1 cellular context compared by ENCODE assay signal in genomic region chr3:196127308-196128040, GRCh38.
TF ChIP-seq lines count a peak whose summit lies in the region.

No MANE protein-coding gene starts in this region.

TF ChIP-seq in K562, 482 proteins besides CTCF, POLR2A, EP300 and RAD21 (continued from another document and continues in another):
- no peak for TF ChIP-seq CREB5 (CRISPR knock-in tag; IDR thresholded peaks at IDR 0.05)
- TF ChIP-seq, protein P1, sequence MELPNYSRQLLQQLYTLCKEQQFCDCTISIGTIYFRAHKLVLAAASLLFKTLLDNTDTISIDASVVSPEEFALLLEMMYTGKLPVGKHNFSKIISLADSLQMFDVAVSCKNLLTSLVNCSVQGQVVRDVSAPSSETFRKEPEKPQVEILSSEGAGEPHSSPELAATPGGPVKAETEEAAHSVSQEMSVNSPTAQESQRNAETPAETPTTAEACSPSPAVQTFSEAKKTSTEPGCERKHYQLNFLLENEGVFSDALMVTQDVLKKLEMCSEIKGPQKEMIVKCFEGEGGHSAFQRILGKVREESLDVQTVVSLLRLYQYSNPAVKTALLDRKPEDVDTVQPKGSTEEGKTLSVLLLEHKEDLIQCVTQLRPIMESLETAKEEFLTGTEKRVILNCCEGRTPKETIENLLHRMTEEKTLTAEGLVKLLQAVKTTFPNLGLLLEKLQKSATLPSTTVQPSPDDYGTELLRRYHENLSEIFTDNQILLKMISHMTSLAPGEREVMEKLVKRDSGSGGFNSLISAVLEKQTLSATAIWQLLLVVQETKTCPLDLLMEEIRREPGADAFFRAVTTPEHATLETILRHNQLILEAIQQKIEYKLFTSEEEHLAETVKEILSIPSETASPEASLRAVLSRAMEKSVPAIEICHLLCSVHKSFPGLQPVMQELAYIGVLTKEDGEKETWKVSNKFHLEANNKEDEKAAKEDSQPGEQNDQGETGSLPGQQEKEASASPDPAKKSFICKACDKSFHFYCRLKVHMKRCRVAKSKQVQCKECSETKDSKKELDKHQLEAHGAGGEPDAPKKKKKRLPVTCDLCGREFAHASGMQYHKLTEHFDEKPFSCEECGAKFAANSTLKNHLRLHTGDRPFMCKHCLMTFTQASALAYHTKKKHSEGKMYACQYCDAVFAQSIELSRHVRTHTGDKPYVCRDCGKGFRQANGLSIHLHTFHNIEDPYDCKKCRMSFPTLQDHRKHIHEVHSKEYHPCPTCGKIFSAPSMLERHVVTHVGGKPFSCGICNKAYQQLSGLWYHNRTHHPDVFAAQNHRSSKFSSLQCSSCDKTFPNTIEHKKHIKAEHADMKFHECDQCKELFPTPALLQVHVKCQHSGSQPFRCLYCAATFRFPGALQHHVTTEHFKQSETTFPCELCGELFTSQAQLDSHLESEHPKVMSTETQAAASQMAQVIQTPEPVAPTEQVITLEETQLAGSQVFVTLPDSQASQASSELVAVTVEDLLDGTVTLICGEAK (IDR thresholded peaks at IDR 0.05), result peak; percentile 50
- TF ChIP-seq, protein P1 (CRISPR knock-in tag; IDR thresholded peaks at IDR 0.05), result no peak
- TF ChIP-seq, protein P2, sequence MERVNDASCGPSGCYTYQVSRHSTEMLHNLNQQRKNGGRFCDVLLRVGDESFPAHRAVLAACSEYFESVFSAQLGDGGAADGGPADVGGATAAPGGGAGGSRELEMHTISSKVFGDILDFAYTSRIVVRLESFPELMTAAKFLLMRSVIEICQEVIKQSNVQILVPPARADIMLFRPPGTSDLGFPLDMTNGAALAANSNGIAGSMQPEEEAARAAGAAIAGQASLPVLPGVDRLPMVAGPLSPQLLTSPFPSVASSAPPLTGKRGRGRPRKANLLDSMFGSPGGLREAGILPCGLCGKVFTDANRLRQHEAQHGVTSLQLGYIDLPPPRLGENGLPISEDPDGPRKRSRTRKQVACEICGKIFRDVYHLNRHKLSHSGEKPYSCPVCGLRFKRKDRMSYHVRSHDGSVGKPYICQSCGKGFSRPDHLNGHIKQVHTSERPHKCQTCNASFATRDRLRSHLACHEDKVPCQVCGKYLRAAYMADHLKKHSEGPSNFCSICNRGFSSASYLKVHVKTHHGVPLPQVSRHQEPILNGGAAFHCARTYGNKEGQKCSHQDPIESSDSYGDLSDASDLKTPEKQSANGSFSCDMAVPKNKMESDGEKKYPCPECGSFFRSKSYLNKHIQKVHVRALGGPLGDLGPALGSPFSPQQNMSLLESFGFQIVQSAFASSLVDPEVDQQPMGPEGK (CRISPR knock-in tag; IDR thresholded peaks at IDR 0.05; ENCODE audit: borderline replicate concordance), result no peak
- peak; percentile 45; the same call in 1 of the 2 replicates for TF ChIP-seq SUPT5H (IDR thresholded peaks at IDR 0.05)
- TF ChIP-seq MLLT1 (IDR thresholded peaks at IDR 0.05), result no peak; a peak in 2 of 4 replicates
- TF ChIP-seq, protein P3, sequence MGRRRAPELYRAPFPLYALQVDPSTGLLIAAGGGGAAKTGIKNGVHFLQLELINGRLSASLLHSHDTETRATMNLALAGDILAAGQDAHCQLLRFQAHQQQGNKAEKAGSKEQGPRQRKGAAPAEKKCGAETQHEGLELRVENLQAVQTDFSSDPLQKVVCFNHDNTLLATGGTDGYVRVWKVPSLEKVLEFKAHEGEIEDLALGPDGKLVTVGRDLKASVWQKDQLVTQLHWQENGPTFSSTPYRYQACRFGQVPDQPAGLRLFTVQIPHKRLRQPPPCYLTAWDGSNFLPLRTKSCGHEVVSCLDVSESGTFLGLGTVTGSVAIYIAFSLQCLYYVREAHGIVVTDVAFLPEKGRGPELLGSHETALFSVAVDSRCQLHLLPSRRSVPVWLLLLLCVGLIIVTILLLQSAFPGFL (CRISPR knock-in tag; IDR thresholded peaks at IDR 0.05), result 0 out of 2 replicates have a peak, but pooled peaks have one; percentile 11
- no peak for TF ChIP-seq ARHGAP35 (IDR thresholded peaks at IDR 0.05; ENCODE audit: partially characterized antibody)
- no peak for TF ChIP-seq ZNF518B (CRISPR knock-in tag; IDR thresholded peaks at IDR 0.05)
- TF ChIP-seq TAF15 (IDR thresholded peaks at IDR 0.05; ENCODE audit: low read depth, low read length), result no peak
- peak; percentile 81 for TF ChIP-seq SMAD1 (IDR thresholded peaks at IDR 0.05; ENCODE audit: low read depth, low read length, partially characterized antibody)
- TF ChIP-seq PML (IDR thresholded peaks at IDR 0.05; ENCODE audit: low read length), result peak; percentile 52
- no peak for TF ChIP-seq HOMEZ (CRISPR knock-in tag; IDR thresholded peaks at IDR 0.05)
- TF ChIP-seq BCOR (IDR thresholded peaks at IDR 0.05), result peak; percentile 61; the same call in 1 of the 2 replicates
- no peak for TF ChIP-seq ZNF184 (CRISPR knock-in tag; IDR thresholded peaks at IDR 0.05)
- peak; percentile 96 for TF ChIP-seq CTBP1 (IDR thresholded peaks at IDR 0.05; ENCODE audit: borderline replicate concordance)
- TF ChIP-seq ZNF740 (CRISPR knock-in tag; IDR thresholded peaks at IDR 0.05), result no peak
- no peak for TF ChIP-seq ZNF740 (tag; IDR thresholded peaks at IDR 0.05)
- TF ChIP-seq SRSF9 (IDR thresholded peaks at IDR 0.05; ENCODE audit: borderline replicate concordance, low read depth, low read length), result no peak
- no peak; the same call in 1 of the 2 replicates for TF ChIP-seq BRD4 (IDR thresholded peaks at IDR 0.05)
- no peak for TF ChIP-seq FIP1L1 (IDR thresholded peaks at IDR 0.05; ENCODE audit: low read depth, low read length, poor library complexity, severe bottlenecking)
- no peak for TF ChIP-seq FOXK1 (CRISPR knock-in tag; IDR thresholded peaks at IDR 0.05; ENCODE audit: borderline replicate concordance)
- TF ChIP-seq COPS2 (conservative IDR thresholded peaks at IDR 0.05), result no peak
- TF ChIP-seq ZNF764 (CRISPR knock-in tag; IDR thresholded peaks at IDR 0.05; ENCODE audit: low read depth), result no peak
- no peak for TF ChIP-seq NFE2L1 (tag; IDR thresholded peaks at IDR 0.05; ENCODE audit: borderline replicate concordance, low read depth)
- no peak for TF ChIP-seq SAFB (IDR thresholded peaks at IDR 0.05; ENCODE audit: borderline replicate concordance, low read depth, low read length)
